ENCODE assay signal across 17 cellular contexts in genomic region chr11:61347916-61348461, GRCh38. TPM values are rescaled to one million over a fixed set of nuclear protein-coding genes. Genes with fewer than 3 reads are reported as not detected.
A peak's percentile ranks its signal among the peaks of the same experiment; 100 is the strongest.
DNase-seq lines count a peak whose midpoint lies in the region; ATAC-seq and TF ChIP-seq lines count a peak whose summit lies in the region.
"Had no signal": no experiment of that assay in that cellular context is flagged by ENCODE, and none has a peak within 500 bp of the region (broad histone marks: within the 10 kb centered on the region; RNA-seq: fewer than 3 reads in every experiment).

No MANE protein-coding gene starts in this region.

- no peak overlapping the region for H3K27ac ChIP-seq in left ventricle myocardium inferior (replicated peaks)
- peak overlapping the region; percentile 9 to 61 for H3K27ac ChIP-seq in liver (ENCODE audit: low read depth in 1 of 2, low read length in 2 of 2)
- peak overlapping the region; percentile 68 for H3K27ac ChIP-seq in upper lobe of right lung
- H3K27ac ChIP-seq in colonic mucosa, result no peak overlapping the region
- H3K27ac ChIP-seq: A549, neural progenitor cell, SJCRH30 had no signal

- H3K27me3 ChIP-seq in left ventricle myocardium inferior (ENCODE audit: low read depth) (no peaks in the 10 kb centered on the region), liver (ENCODE audit: control insufficient read depth in 4 of 4, insufficient read depth in 4 of 4, low read length in 3 of 4) (no peaks in the 10 kb centered on the region), upper lobe of right lung (no peaks in the 10 kb centered on the region), colonic mucosa (no peaks in the 10 kb centered on the region)
- H3K27me3 ChIP-seq: neural progenitor cell, SJCRH30, uterus had no signal

- H3K27me3 Mint-ChIP-seq in dendritic cell treated with granulocyte-macrophage colony-stimulating factor and Interleukin-4, amounts not matched to agents 40 ng/mL and 50 ng/mL, for 4 days, result no peaks in the 10 kb centered on the region

- H3K9me3 Mint-ChIP-seq in dendritic cell treated with granulocyte-macrophage colony-stimulating factor and Interleukin-4, amounts not matched to agents 40 ng/mL and 50 ng/mL, for 4 days, result no peaks in the 10 kb centered on the region
- H3K9me3 Mint-ChIP-seq: neural progenitor cell had no signal

- peak; percentile 74 for DNase-seq in Right ventricle myocardium inferior (ENCODE audit: missing footprints)
- DNase-seq in left ventricle myocardium inferior, result no peak
- peak; percentile 64 for DNase-seq in upper lobe of right lung
- DNase-seq in kidney tubule cell (ENCODE audit: low spot score), result no peak
- no peak for DNase-seq in colonic mucosa
- DNase-seq: activated CD4-positive, alpha-beta T cell treated with anti-CD3 and anti-CD28 coated beads for 4 hours; NCI-H1417 treated with DMSO at 0.1 percent for 48 hours; NCI-H774; stimulated activated CD4-positive, alpha-beta T cell treated with anti-CD3 and anti-CD28 coated beads, Interleukin-15, amount 100 ng/mL, for 24 hours had no signal

- peaks cover 51% of the 10 kb centered on the region for H3K4me1 Mint-ChIP-seq in dendritic cell treated with granulocyte-macrophage colony-stimulating factor and Interleukin-4, amounts not matched to agents 40 ng/mL and 50 ng/mL, for 4 days (ENCODE audit: low read depth)
- H3K4me1 Mint-ChIP-seq: neural progenitor cell had no signal

- intact Hi-C loops in Right ventricle myocardium inferior (cut with DNase I) (no loop called here), left ventricle myocardium inferior (cut with micrococcal nuclease) (no loop called here), upper lobe of right lung (cut with DNase I) (no loop called here), colonic mucosa (cut with DNase I) (no loop called here)
- intact Hi-C loops in dendritic cell treated with granulocyte-macrophage colony-stimulating factor and Interleukin-4, amounts not matched to agents 40 ng/mL and 50 ng/mL, for 4 days (cut with micrococcal nuclease), result no loop called here

- peak overlapping the region; percentile 11 for H3K4me3 Mint-ChIP-seq in dendritic cell treated with granulocyte-macrophage colony-stimulating factor and Interleukin-4, amounts not matched to agents 40 ng/mL and 50 ng/mL, for 4 days
- H3K4me3 Mint-ChIP-seq: neural progenitor cell had no signal

- no peak overlapping the region for H3K4me3 ChIP-seq in left ventricle myocardium inferior
- H3K4me3 ChIP-seq in liver (ENCODE audit: low read depth in 1 of 3, low read length in 3 of 3), result no peak overlapping the region
- H3K4me3 ChIP-seq in upper lobe of right lung, result no peak overlapping the region
- no peak overlapping the region for H3K4me3 ChIP-seq in colonic mucosa
- H3K4me3 ChIP-seq: A549, GM12878, neural progenitor cell, SJCRH30, uterus had no signal

- 50% methylated on average over 11 of the region's 11 CpGs for WGBS in liver

- H3K36me3 Mint-ChIP-seq in dendritic cell treated with granulocyte-macrophage colony-stimulating factor and Interleukin-4, amounts not matched to agents 40 ng/mL and 50 ng/mL, for 4 days (ENCODE audit: low read depth), result peaks cover 77% of the 10 kb centered on the region

- H3K9me3 ChIP-seq in left ventricle myocardium inferior (replicated peaks) (no peaks in the 10 kb centered on the region), liver (ENCODE audit: control insufficient read depth in 4 of 4, low read length in 3 of 4) (no peaks in the 10 kb centered on the region), upper lobe of right lung (no peaks in the 10 kb centered on the region), colonic mucosa (no peaks in the 10 kb centered on the region)
- H3K9me3 ChIP-seq: A549, SJCRH30, uterus had no signal

- H3K36me3 ChIP-seq in left ventricle myocardium inferior, result peaks cover 42% of the 10 kb centered on the region
- peaks cover 11 to 45% (median 19%) of the 10 kb centered on the region in 4 donors for H3K36me3 ChIP-seq in liver (ENCODE audit: control insufficient read depth in 4 of 4, insufficient read depth in 3 of 4, low read depth in 1 of 4, low read length in 3 of 4)
- H3K36me3 ChIP-seq in upper lobe of right lung, result peaks cover 42% of the 10 kb centered on the region
- peaks cover 14% of the 10 kb centered on the region for H3K36me3 ChIP-seq in colonic mucosa
- H3K36me3 ChIP-seq: neural progenitor cell, SJCRH30, uterus had no signal

- no peak for TF ChIP-seq RAD21 in liver (IDR thresholded peaks at IDR 0.05)

- H3K9ac ChIP-seq in liver (ENCODE audit: low read depth in 1 of 2, low read length in 2 of 2), result no peak overlapping the region
- no peak overlapping the region for H3K9ac ChIP-seq in colonic mucosa (ENCODE audit: low read depth in 2 of 2, low read length in 2 of 2)
- H3K9ac ChIP-seq: neural progenitor cell had no signal

- no peaks in the 10 kb centered on the region for H3K4me1 ChIP-seq in left ventricle myocardium inferior
- H3K4me1 ChIP-seq in liver (ENCODE audit: control insufficient read depth in 4 of 4, insufficient read depth in 4 of 4, low read length in 3 of 4), result peaks cover 0 to 6% (median 1%) of the 10 kb centered on the region in 4 donors
- no peaks in the 10 kb centered on the region for H3K4me1 ChIP-seq in upper lobe of right lung
- H3K4me1 ChIP-seq in colonic mucosa, result no peaks in the 10 kb centered on the region
- H3K4me1 ChIP-seq: A549, neural progenitor cell, SJCRH30, uterus had no signal

- TF ChIP-seq CTCF in left ventricle myocardium inferior (IDR thresholded peaks at IDR 0.05; ENCODE audit: borderline replicate concordance) (no peak), liver (IDR thresholded peaks at IDR 0.05; ENCODE audit: low read depth, low read length, missing input control) (peak; percentile 11), upper lobe of right lung (IDR thresholded peaks at IDR 0.05) (no peak), colonic mucosa (IDR thresholded peaks at IDR 0.05) (no peak)

- ATAC-seq in Right ventricle myocardium inferior, result no peak
- ATAC-seq in upper lobe of right lung, result peak; percentile 58
- no peak for ATAC-seq in GM18520 (IDR thresholded peaks at IDR 0.05; ENCODE audit: unreplicated experiment)
- ATAC-seq: A549, GM12878 had no signal

- peak overlapping the region; percentile 76 for H3K27ac Mint-ChIP-seq in dendritic cell treated with granulocyte-macrophage colony-stimulating factor and Interleukin-4, amounts not matched to agents 40 ng/mL and 50 ng/mL, for 4 days
- H3K27ac Mint-ChIP-seq: neural progenitor cell had no signal

TF ChIP-seq in liver, 16 proteins besides CTCF, POLR2A, EP300 and RAD21:
- TF ChIP-seq RXRA (IDR thresholded peaks at IDR 0.05) (peak; percentile 41 to 56), FOXA1 (IDR thresholded peaks at IDR 0.05) (no peak), MAX (IDR thresholded peaks at IDR 0.05) (no peak), SP1 (IDR thresholded peaks at IDR 0.05) (peak; percentile 30), NR2F2 (IDR thresholded peaks at IDR 0.05) (peak; percentile 98), YY1 (IDR thresholded peaks at IDR 0.05) (no peak)
TF ChIP-seq in liver: peak in this region for 3.

RNA-seq across cellular contexts. Expression of gene CYB561A3, which starts 13.7 kb away (rescaled TPM):
- total RNA-seq in Right ventricle myocardium inferior, result 14.6 TPM
- total RNA-seq in left ventricle myocardium inferior, result 10.5 TPM
- 10 to 100 TPM; 22.2 to 36.5 TPM for total RNA-seq in liver
- 10 to 100 TPM; 20.2 to 34.6 TPM for polyA plus RNA-seq in liver
- total RNA-seq in upper lobe of right lung, result 50.3 TPM
- total RNA-seq in colonic mucosa, result 10 to 100 TPM; 64.2 to 88.5 TPM

RNA-seq across cellular contexts. Expression of gene TMEM138, which starts 14.2 kb away (rescaled TPM):
- 18.0 TPM for total RNA-seq in Right ventricle myocardium inferior
- total RNA-seq in left ventricle myocardium inferior, result 20.9 TPM
- total RNA-seq in liver, result 10 to 100 TPM; 13.5 to 19.7 TPM
- 10 to 100 TPM; 28.8 to 39.6 TPM for polyA plus RNA-seq in liver
- 46.3 TPM for total RNA-seq in upper lobe of right lung
- 10 to 100 TPM; 27.4 to 37.7 TPM for total RNA-seq in colonic mucosa

RNA-seq across cellular contexts. Expression of gene TKFC, which starts 15.0 kb away (rescaled TPM):
- total RNA-seq in Right ventricle myocardium inferior, result 12.3 TPM
- 17.8 TPM for total RNA-seq in left ventricle myocardium inferior
- 10 to 100 TPM; 15.7 to 47.7 TPM for total RNA-seq in liver
- 100 to 1,000 TPM in 1 of 2 donors, 10 to 100 TPM in 1; 59.2 to 134 TPM for polyA plus RNA-seq in liver
- total RNA-seq in upper lobe of right lung, result 32.1 TPM
- total RNA-seq in colonic mucosa, result 10 to 100 TPM; 50.0 to 81.3 TPM

RNA-seq across cellular contexts. Expression of gene DDB1, which starts 15.1 kb away (rescaled TPM):
- total RNA-seq in Right ventricle myocardium inferior, result 113 TPM
- total RNA-seq in left ventricle myocardium inferior, result 128 TPM
- 100 to 1,000 TPM; 108 to 146 TPM for total RNA-seq in liver
- 10 to 100 TPM; 37.5 to 70.2 TPM for polyA plus RNA-seq in liver
- total RNA-seq in upper lobe of right lung, result 126 TPM
- total RNA-seq in colonic mucosa, result 100 to 1,000 TPM; 154 to 189 TPM

RNA-seq across cellular contexts. Expression of gene TMEM216, which starts 44.4 kb away (rescaled TPM):
- total RNA-seq in Right ventricle myocardium inferior (4.6 TPM), left ventricle myocardium inferior (4.9 TPM), liver (1 to 10 TPM; 3.3 to 3.8 TPM), upper lobe of right lung (9.3 TPM), colonic mucosa (10 to 100 TPM in 1 of 2 donors, 1 to 10 TPM in 1; 9.0 to 10.3 TPM)
- polyA plus RNA-seq in liver, result 1 to 10 TPM; 2.3 to 4.0 TPM

Comparison
In these comparisons a context has a peak if more than half of its experiments do, and no peak if none do; other contexts are left out.
1. DNase-seq: peak in Right ventricle myocardium inferior (single experiment) and upper lobe of right lung (single experiment); none in left ventricle myocardium inferior (single experiment), kidney tubule cell (single experiment) and colonic mucosa (single experiment).
2. H3K27ac ChIP-seq: peak in liver (2 of 2) and upper lobe of right lung (single experiment); none in left ventricle myocardium inferior (single experiment) and colonic mucosa (single experiment).